13 cellular contexts compared by ENCODE assay signal in the genomic region with DNA sequence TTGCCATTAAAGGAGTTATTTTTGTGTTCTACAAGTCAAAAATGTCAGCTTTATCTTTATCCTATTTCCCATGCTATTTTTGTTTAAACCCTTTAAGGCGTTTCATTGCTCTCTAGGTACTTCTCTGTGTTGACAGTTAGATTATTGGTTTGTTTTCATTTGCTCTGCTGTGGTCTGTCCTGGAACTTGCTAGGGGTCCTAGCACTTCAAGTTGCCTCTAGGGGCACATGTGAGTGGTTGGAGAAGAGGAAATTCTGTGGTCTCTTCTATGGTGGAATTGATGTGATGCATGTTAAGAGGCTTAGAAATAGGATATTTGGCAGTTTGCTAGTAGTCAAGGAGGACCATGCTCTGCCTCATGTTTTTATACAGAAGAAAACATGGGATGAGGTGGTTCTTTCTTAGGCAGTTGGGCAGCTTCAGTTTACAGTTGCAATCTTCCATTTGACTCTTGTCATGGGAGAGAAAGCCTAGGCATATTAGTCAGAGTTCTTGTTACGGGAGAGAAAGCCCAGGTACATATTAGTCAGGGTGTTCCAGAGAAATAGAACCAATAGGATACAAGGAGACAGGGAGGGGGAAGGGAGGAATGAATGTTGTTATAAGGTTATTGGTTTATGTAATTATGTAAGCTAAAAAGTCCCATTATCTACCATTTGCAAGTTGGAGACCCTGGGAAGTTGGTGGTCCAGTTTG. TPM values are rescaled to one million over a fixed set of nuclear protein-coding genes. Genes with fewer than 3 reads are reported as not detected.
DNase-seq lines count a peak whose midpoint lies in the region; ATAC-seq and TF ChIP-seq lines count a peak whose summit lies in the region.
"Had no signal": no experiment of that assay in that cellular context is flagged by ENCODE, and none has a peak within 500 bp of the region (broad histone marks: within the 10 kb centered on the region; RNA-seq: fewer than 3 reads in every experiment).

No MANE protein-coding gene starts in this region.

- no peak overlapping the region for H3K27ac Mint-ChIP-seq in GM23338
- H3K27ac Mint-ChIP-seq: activated naive CD4-positive, alpha-beta T cell treated with anti-CD3 and anti-CD28 coated beads, Interleukin-2, amount 50 U/mL, for 24 hours; stimulated activated naive B cell treated with anti-CD40 and anti-IgM and Interleukin-4, amounts not matched to agents 10 μg/mL and 1 μg/mL and 100 μg/mL, for 72 hours had no signal

- TF ChIP-seq CTCF in A673 (conservative IDR thresholded peaks at IDR 0.05; ENCODE audit: low read depth, low read length): 0 out of 2 replicates have a peak, but pooled peaks have one; percentile 26
- peak; percentile 22 to 50; a peak in 3 of 4 replicates for TF ChIP-seq CTCF in GM23338 (conservative IDR thresholded peaks at IDR 0.05; ENCODE audit: low read depth in 2 of 2)
- peak; percentile 19 for TF ChIP-seq CTCF in fibroblast of villous mesenchyme (IDR thresholded peaks at IDR 0.05; ENCODE audit: insufficient read depth, low read depth, low read length)

- H3K27me3 ChIP-seq in A673 (replicated peaks; ENCODE audit: insufficient read depth, low read depth, low read length, poor library complexity) (no peaks in the 10 kb centered on the region), GM23338 (ENCODE audit: insufficient read depth) (no peaks in the 10 kb centered on the region), SJCRH30 (no peaks in the 10 kb centered on the region)
- H3K27me3 ChIP-seq: esophagus squamous epithelium had no signal

- H3K79me2 ChIP-seq in GM23338 (replicated peaks; ENCODE audit: insufficient read depth): peaks cover 45% of the 10 kb centered on the region

- no peak overlapping the region for H3K4me3 Mint-ChIP-seq in GM23338
- H3K4me3 Mint-ChIP-seq: activated naive CD4-positive, alpha-beta T cell treated with anti-CD3 and anti-CD28 coated beads, Interleukin-2, amount 50 U/mL, for 24 hours; stimulated activated naive B cell treated with anti-CD40 and anti-IgM and Interleukin-4, amounts not matched to agents 10 μg/mL and 1 μg/mL and 100 μg/mL, for 72 hours had no signal

- H3K4me2 ChIP-seq in GM23338: no peak overlapping the region

- no peak overlapping the region for H2AFZ ChIP-seq in GM23338

- POLR2A ChIA-PET in A673 (lab: Charles Lee; ENCODE audit: low non-redundant PET): no interaction called here

- H3K4me3 ChIP-seq in A673 (ENCODE audit: low read depth, low read length, poor library complexity, severe bottlenecking): no peak overlapping the region
- H3K4me3 ChIP-seq in GM23338: no peak overlapping the region
- H3K4me3 ChIP-seq in SJCRH30: no peak overlapping the region
- no peak overlapping the region for H3K4me3 ChIP-seq in fibroblast of villous mesenchyme (ENCODE audit: low read depth, low read length)
- H3K4me3 ChIP-seq: esophagus squamous epithelium had no signal

- H3K4me1 Mint-ChIP-seq in GM23338: no peaks in the 10 kb centered on the region

- peaks cover 12% of the 10 kb centered on the region for H3K36me3 Mint-ChIP-seq in GM23338 (ENCODE audit: low read depth)

- ATAC-seq in GM23338 (peak; percentile 76), HG02981 (IDR thresholded peaks at IDR 0.05; ENCODE audit: unreplicated experiment) (no peak)
- ATAC-seq: stimulated activated naive B cell treated with anti-CD40 and anti-IgM and Interleukin-4, amounts not matched to agents 10 μg/mL and 1 μg/mL and 100 μg/mL, for 72 hours had no signal

- CTCF ChIA-PET in A673 (lab: Charles Lee): no interaction called here

- intact Hi-C loops in A673 (cut with micrococcal nuclease; ENCODE audit: unreplicated experiment): no loop called here

- peaks cover 2% of the 10 kb centered on the region for H3K27me3 Mint-ChIP-seq in GM23338 (ENCODE audit: insufficient read depth, low read depth, poor library complexity)
- H3K27me3 Mint-ChIP-seq: activated naive CD4-positive, alpha-beta T cell treated with anti-CD3 and anti-CD28 coated beads, Interleukin-2, amount 50 U/mL, for 24 hours; stimulated activated naive B cell treated with anti-CD40 and anti-IgM and Interleukin-4, amounts not matched to agents 10 μg/mL and 1 μg/mL and 100 μg/mL, for 72 hours had no signal

- H3K4me1 ChIP-seq in A673 (ENCODE audit: insufficient read depth, low read length, poor library complexity, severe bottlenecking) (no peaks in the 10 kb centered on the region), GM23338 (ENCODE audit: insufficient read depth) (no peaks in the 10 kb centered on the region), SJCRH30 (no peaks in the 10 kb centered on the region; the same call in 1 of the 2 replicates)
- H3K4me1 ChIP-seq: esophagus squamous epithelium had no signal

- H3K27ac ChIP-seq in A673 (ENCODE audit: low read depth, low read length, poor library complexity, severe bottlenecking) (no peak overlapping the region), GM23338 (ENCODE audit: low read depth) (no peak overlapping the region), SJCRH30 (no peak overlapping the region)
- H3K27ac ChIP-seq: esophagus squamous epithelium had no signal

- DNase-seq in A673 (ENCODE audit: low spot score) (no peak), GM23338 (ENCODE audit: low spot score) (peak; percentile 44), SJCRH30 (peak; percentile 29 to 51), fibroblast of villous mesenchyme (ENCODE audit: low read depth) (no peak), COLO668 (lab: John Stamatoyannopoulos, UW; ENCODE audit: unreplicated experiment) (no peak)
- no peak for DNase-seq in activated effector memory CD4-positive, alpha-beta T cell treated with anti-CD3 and anti-CD28 coated beads, Interleukin-2, amount 50 U/mL, for 16 hours
- no peak for DNase-seq in NK-92 treated with Interleukin-12 subunit alpha and Interleukin-12 subunit beta, amount 100 ng/mL, for 24 hours (lab: John Stamatoyannopoulos, UW)
- DNase-seq: esophagus squamous epithelium; NCI-H1092; stimulated activated CD4-positive, alpha-beta T cell treated with anti-CD3 and anti-CD28 coated beads, Interleukin-4, amount 100 ng/mL, for 24 hours; stimulated activated naive B cell treated with anti-CD40 and anti-IgM and Interleukin-4, amounts not matched to agents 10 μg/mL and 1 μg/mL and 100 μg/mL, for 72 hours had no signal

- H3K9me3 Mint-ChIP-seq in GM23338: no peaks in the 10 kb centered on the region
- H3K9me3 Mint-ChIP-seq: activated naive CD4-positive, alpha-beta T cell treated with anti-CD3 and anti-CD28 coated beads, Interleukin-2, amount 50 U/mL, for 24 hours had no signal

- no TSS peak for BruUV-seq in A673 (replicated peaks; lab: Mats Ljungman, UMichigan)

- H3K36me3 ChIP-seq in A673 (ENCODE audit: insufficient read depth, low read length, poor library complexity, severe bottlenecking): peaks cover 32% of the 10 kb centered on the region
- H3K36me3 ChIP-seq in GM23338 (ENCODE audit: insufficient read depth): peaks cover 5% of the 10 kb centered on the region
- H3K36me3 ChIP-seq in SJCRH30: peaks cover 24% of the 10 kb centered on the region

- peaks cover 3% of the 10 kb centered on the region for H3K9me3 ChIP-seq in A673 (ENCODE audit: low read depth, low read length, poor library complexity, severe bottlenecking)
- H3K9me3 ChIP-seq in SJCRH30 (replicated peaks): no peaks in the 10 kb centered on the region
- H3K9me3 ChIP-seq: esophagus squamous epithelium had no signal

- peaks cover 11% of the 10 kb centered on the region; the same call in 1 of the 2 replicates for H4K20me1 ChIP-seq in GM23338 (replicated peaks; ENCODE audit: insufficient read depth)

- no peaks in the 10 kb centered on the region for H3K9me2 ChIP-seq in GM23338 (ENCODE audit: insufficient read depth)

- H3F3A ChIP-seq in GM23338 (replicated peaks; ENCODE audit: low read depth): no peaks in the 10 kb centered on the region

RNA-seq across cellular contexts. Expression of a gene that starts 14.4 kb away (rescaled TPM):
- total RNA-seq in A673 (2021): 56.4 and 56.7 TPM in 2 replicates
- total RNA-seq in GM23338 (2014; rRNA removed; shearing (Covaris generic)): 34.2 and 35.4 TPM in 2 replicates
- polyA plus RNA-seq in GM23338 (2016; fragmentation: Nextera tagmentation; extraction: Ambion mirVana): 24.5 and 33.5 TPM in 2 replicates
- total RNA-seq in SJCRH30 (2014; rRNA removed; shearing (Covaris generic)): 28.2 and 28.8 TPM in 2 replicates
- total RNA-seq in fibroblast of villous mesenchyme: 29.6 and 33.7 TPM in 2 replicates

RNA-seq across cellular contexts. Expression of a gene that starts 14.7 kb away (rescaled TPM):
- 38.3 and 43.3 TPM in 2 replicates for total RNA-seq in A673 (2021)
- 27.1 and 27.9 TPM in 2 replicates for total RNA-seq in GM23338 (2014; rRNA removed; shearing (Covaris generic))
- polyA plus RNA-seq in GM23338 (2016; fragmentation: Nextera tagmentation; extraction: Ambion mirVana): 88.9 and 95.1 TPM in 2 replicates
- 12.2 and 14.1 TPM in 2 replicates for total RNA-seq in SJCRH30 (2014; rRNA removed; shearing (Covaris generic))
- 10.0 and 13.0 TPM in 2 replicates for total RNA-seq in fibroblast of villous mesenchyme

Comparison
In these comparisons a context has a peak if more than half of its experiments do, and no peak if none do; other contexts are left out.
1. DNase-seq: peak in GM23338 (single experiment) and SJCRH30 (2 of 2); none in A673 (single experiment), fibroblast of villous mesenchyme (single experiment), COLO668 (single experiment), activated effector memory CD4-positive, alpha-beta T cell treated with anti-CD3 and anti-CD28 coated beads, Interleukin-2, amount 50 U/mL, for 16 hours (single experiment) and NK-92 treated with Interleukin-12 subunit alpha and Interleukin-12 subunit beta, amount 100 ng/mL, for 24 hours (single experiment).
2. Peak in every context shown above with its lines, with median percentiles within 50 percentile points of each other: CTCF ChIP-seq.